Comparison of ENCODE assay signal across 19 cellular contexts in genomic region chr17:50350733-50351132, GRCh38. TPM values are rescaled to one million over a fixed set of nuclear protein-coding genes. Genes with fewer than 3 reads are reported as not detected.
DNase-seq lines count a peak whose midpoint lies in the region; ATAC-seq and TF ChIP-seq lines count a peak whose summit lies in the region.
"Had no signal": no experiment of that assay in that cellular context is flagged by ENCODE, and none has a peak within 500 bp of the region (broad histone marks: within the 10 kb centered on the region; RNA-seq: fewer than 3 reads in every experiment).

No MANE protein-coding gene starts in this region.

- no peak overlapping the region for H3K4me3 ChIP-seq in upper lobe of right lung
- H3K4me3 ChIP-seq: K562, pancreas, thoracic aorta had no signal

- H3K36me3 Mint-ChIP-seq in T-cell: peaks cover 15% of the 10 kb centered on the region
- H3K36me3 Mint-ChIP-seq in glutamatergic neuron (ENCODE audit: unreplicated experiment): no peaks in the 10 kb centered on the region
- H3K36me3 Mint-ChIP-seq: naive B cell had no signal

- intact Hi-C loops in upper lobe of right lung (cut with DNase I): no loop called here

- H3K27ac ChIP-seq in upper lobe of right lung: no peak overlapping the region
- H3K27ac ChIP-seq: pancreas, thoracic aorta had no signal

- H3K36me3 ChIP-seq in upper lobe of right lung: peaks cover 6% of the 10 kb centered on the region

- CTCF ChIA-PET in T-cell (lab: Charles Lee): no interaction called here

- TF ChIP-seq CTCF in glutamatergic neuron (IDR thresholded peaks at IDR 0.05; ENCODE audit: partially characterized antibody, unreplicated experiment) (no peak), upper lobe of right lung (IDR thresholded peaks at IDR 0.05) (no peak)

- H3K27ac Mint-ChIP-seq in T-cell (peak overlapping the region; percentile 34 to 44), glutamatergic neuron (ENCODE audit: unreplicated experiment) (peak overlapping the region; percentile 46)

- H3K27me3 Mint-ChIP-seq in T-cell (no peaks in the 10 kb centered on the region), glutamatergic neuron (ENCODE audit: unreplicated experiment) (peaks cover 16% of the 10 kb centered on the region)
- H3K27me3 Mint-ChIP-seq: naive B cell had no signal

- H3K27me3 ChIP-seq in upper lobe of right lung: no peaks in the 10 kb centered on the region
- H3K27me3 ChIP-seq: pancreas had no signal

- no peak overlapping the region for H3K4me3 Mint-ChIP-seq in T-cell
- no peak overlapping the region for H3K4me3 Mint-ChIP-seq in glutamatergic neuron (ENCODE audit: unreplicated experiment)

- POLR2A ChIA-PET in T-cell (lab: Charles Lee): no interaction called here

- H3K4me1 ChIP-seq in upper lobe of right lung: peaks cover 9% of the 10 kb centered on the region

- no peaks in the 10 kb centered on the region for H3K9me3 ChIP-seq in upper lobe of right lung
- H3K9me3 ChIP-seq: pancreas, thoracic aorta had no signal

- DNase-seq in activated effector memory CD4-positive, alpha-beta T cell treated with anti-CD3 and anti-CD28 coated beads, Interleukin-2, amount 50 U/mL, for 16 hours: peak; percentile 43
- DNase-seq in activated effector memory CD4-positive, alpha-beta T cell treated with Interleukin-2 at 50 U/mL for 16 hours: no peak
- DNase-seq in T-cell (no peak), glutamatergic neuron (no peak), upper lobe of right lung (peak; percentile 32), SIG-M5 (lab: John Stamatoyannopoulos, UW) (no peak), NCI-H2081 (lab: John Stamatoyannopoulos, UW) (no peak)
- DNase-seq: activated CD4-positive, alpha-beta T cell treated with anti-CD3 and anti-CD28 coated beads, Interleukin-2, amount 50 U/mL, for 48 hours; activated gamma-delta T cell; DMS79; effector CD4-positive, alpha-beta T cell; naive B cell; NCI-H146; NCI-H526 treated with DMSO at 0.1 percent for 48 hours; SW 1271 had no signal

- peaks cover 25 to 36% (median 35%) of the 10 kb centered on the region in 3 donors for H3K4me1 Mint-ChIP-seq in T-cell
- no peaks in the 10 kb centered on the region for H3K4me1 Mint-ChIP-seq in glutamatergic neuron (ENCODE audit: low read depth, unreplicated experiment)

- H3K9me3 Mint-ChIP-seq in T-cell (no peaks in the 10 kb centered on the region), glutamatergic neuron (ENCODE audit: unreplicated experiment) (peaks cover 14% of the 10 kb centered on the region)
- H3K9me3 Mint-ChIP-seq: naive B cell had no signal

- ATAC-seq in T-cell (replicated peaks in 1 of 4) (no peak), upper lobe of right lung (no peak)
- ATAC-seq: K562, pancreas, sciatic nerve had no signal

RNA-seq across cellular contexts. Expression of gene XYLT2, which starts 4.8 kb away (rescaled TPM):
- total RNA-seq in T-cell: 10 to 100 TPM; 20.4 to 44.4 (median 40.8) TPM
- 11.0 TPM for total RNA-seq in glutamatergic neuron (ENCODE audit: unreplicated experiment)
- total RNA-seq in upper lobe of right lung: 20.3 TPM

RNA-seq across cellular contexts. Expression of gene MRPL27, which starts 22.3 kb away (rescaled TPM):
- total RNA-seq in T-cell (10 to 100 TPM; 26.0 to 35.0 (median 31.2) TPM), glutamatergic neuron (ENCODE audit: unreplicated experiment) (77.2 TPM), upper lobe of right lung (47.1 TPM)

RNA-seq across cellular contexts. Expression of gene EME1, which starts 22.3 kb away (rescaled TPM):
- 1 to 10 TPM in 4 of 5 donors, under 1 TPM in 1; 0.75 to 2.1 (median 1.4) TPM for total RNA-seq in T-cell
- total RNA-seq in glutamatergic neuron (ENCODE audit: unreplicated experiment): 4.7 TPM
- 1.3 TPM for total RNA-seq in upper lobe of right lung

RNA-seq across cellular contexts. Expression of gene LRRC59, which starts 46.6 kb away (rescaled TPM):
- 10 to 100 TPM; 29.4 to 41.7 (median 33.1) TPM for total RNA-seq in T-cell
- 73.9 TPM for total RNA-seq in glutamatergic neuron (ENCODE audit: unreplicated experiment)
- total RNA-seq in upper lobe of right lung: 68.0 TPM

Comparison
In these comparisons a context has a peak if more than half of its experiments do, and no peak if none do; other contexts are left out.
1. DNase-seq: peak in activated effector memory CD4-positive, alpha-beta T cell treated with anti-CD3 and anti-CD28 coated beads, Interleukin-2, amount 50 U/mL, for 16 hours (single experiment) and upper lobe of right lung (single experiment); none in activated effector memory CD4-positive, alpha-beta T cell treated with Interleukin-2 at 50 U/mL for 16 hours (single experiment), T-cell (0 of 34), glutamatergic neuron (single experiment), SIG-M5 (single experiment) and NCI-H2081 (0 of 2).